In the genomic region with DNA sequence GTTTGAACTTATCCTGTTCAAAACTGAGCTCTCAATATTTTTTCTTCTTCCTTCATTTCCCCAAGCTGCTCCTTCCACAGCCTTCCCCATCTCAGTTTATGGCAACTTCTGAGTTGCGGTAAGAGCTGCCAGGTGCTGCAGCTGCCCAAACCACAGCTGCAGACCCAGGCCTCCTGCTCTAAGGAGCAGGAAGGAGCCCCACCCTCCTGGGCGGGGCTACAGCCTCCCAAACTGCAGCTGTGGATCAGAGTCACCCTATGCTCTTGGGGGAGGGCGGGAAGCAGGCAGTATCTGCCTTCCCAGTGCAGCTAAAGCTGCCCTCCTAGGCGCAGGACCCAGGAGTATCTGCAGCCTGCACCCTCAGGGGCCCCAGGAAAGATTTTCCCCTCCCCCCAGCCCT, we compare ENCODE assay signal across 1 cellular context.
TF ChIP-seq lines count a peak whose summit lies in the region.

No MANE protein-coding gene starts in this region.

TF ChIP-seq in GM23338, 12 proteins besides CTCF, POLR2A, EP300 and RAD21 (continued from another document):
- no peak for TF ChIP-seq ETS1 (IDR thresholded peaks at IDR 0.05)
